20 cellular contexts compared by ENCODE assay signal in genomic region chr9:129525781-129526180, GRCh38.
DNase-seq lines count a peak whose midpoint lies in the region; ATAC-seq and TF ChIP-seq lines count a peak whose summit lies in the region.
"Had no signal": no experiment of that assay in that cellular context is flagged by ENCODE, and none has a peak within 500 bp of the region (broad histone marks: within the 10 kb centered on the region; RNA-seq: fewer than 3 reads in every experiment).

No MANE protein-coding gene starts in this region.

- peak overlapping the region; percentile 35 for H2AFZ ChIP-seq in osteoblast (ENCODE audit: low read length)
- no peak overlapping the region for H2AFZ ChIP-seq in Karpas-422 (ENCODE audit: low read length)
- H2AFZ ChIP-seq: GM23248 had no signal

- no peaks in the 10 kb centered on the region for H3K27me3 ChIP-seq in BLaER1 treated with 17β-estradiol and CSF1 and Interleukin-3, amounts not matched to agents 10 nM and 100 nM
- H3K27me3 ChIP-seq in HAP-1 (ENCODE audit: low read depth), result no peaks in the 10 kb centered on the region
- no peaks in the 10 kb centered on the region for H3K27me3 ChIP-seq in osteoblast (ENCODE audit: insufficient read depth, low read length)
- H3K27me3 ChIP-seq in Karpas-422 (ENCODE audit: low read length), result no peaks in the 10 kb centered on the region
- H3K27me3 ChIP-seq: Peyer's patch, SJSA1 had no signal

- peaks cover 15% of the 10 kb centered on the region for H3K36me3 Mint-ChIP-seq in HFFc6 (ENCODE audit: low read depth)

- H3K9me3 ChIP-seq in BLaER1 treated with 17β-estradiol and CSF1 and Interleukin-3, amounts not matched to agents 10 nM and 100 nM (replicated peaks in 1 of 11), result peaks cover 24 to 41% (median 31%) of the 10 kb centered on the region in 11 experiments
- H3K9me3 ChIP-seq in HAP-1, result no peaks in the 10 kb centered on the region
- H3K9me3 ChIP-seq in osteoblast (ENCODE audit: low read depth, low read length), result no peaks in the 10 kb centered on the region
- H3K9me3 ChIP-seq in Karpas-422 (ENCODE audit: low read length), result no peaks in the 10 kb centered on the region
- H3K9me3 ChIP-seq: Peyer's patch, SJSA1 had no signal

- H3K27me3 Mint-ChIP-seq in HFFc6 (ENCODE audit: insufficient read depth), result peaks cover 15% of the 10 kb centered on the region

- H3K4me1 Mint-ChIP-seq in HFFc6 (ENCODE audit: low read depth), result peaks cover 5% of the 10 kb centered on the region; the same call in 1 of the 2 replicates

- peak overlapping the region in 5 of 10 experiments; percentile 3 to 37 (median 8); a peak in 2 of 20 replicates for H3K4me3 ChIP-seq in BLaER1 treated with 17β-estradiol and CSF1 and Interleukin-3, amounts not matched to agents 10 nM and 100 nM
- no peak overlapping the region for H3K4me3 ChIP-seq in HAP-1
- no peak overlapping the region for H3K4me3 ChIP-seq in osteoblast (ENCODE audit: insufficient read depth, low read length)
- H3K4me3 ChIP-seq in Karpas-422 (ENCODE audit: low read length), result no peak overlapping the region
- H3K4me3 ChIP-seq: GM12878, GM23248, Peyer's patch, SJSA1 had no signal

- H3K4me3 Mint-ChIP-seq in HFFc6, result no peak overlapping the region
- H3K4me3 Mint-ChIP-seq: CD4-positive, CD25-positive, alpha-beta regulatory T cell had no signal

- H3K9me2 ChIP-seq in Karpas-422 (replicated peaks; ENCODE audit: insufficient read depth, low read length), result no peaks in the 10 kb centered on the region

- DNase-seq in HAP-1 (ENCODE audit: low spot score in 2 of 2) (peak; percentile 19 to 46), NCI-H69 (lab: John Stamatoyannopoulos, UW) (peak; percentile 39), osteoblast (ENCODE audit: insufficient read length, low spot score, missing footprints) (no peak), Karpas-422 (no peak), HFFc6 (no peak)
- DNase-seq: CD4-positive, CD25-positive, alpha-beta regulatory T cell; COR-L47; GM23248; KG1; NCI-H1048; NCI-H1436 treated with DMSO at 0.1 percent for 48 hours; NCI-H2081; Peyer's patch; SW 1271; T-helper 2 cell had no signal

- TF ChIP-seq CTCF in osteoblast (IDR thresholded peaks at IDR 0.05; ENCODE audit: extremely low read depth, low read depth, low read length), result no peak
- no peak for TF ChIP-seq CTCF in HFFc6 (IDR thresholded peaks at IDR 0.05)

- H3K9ac ChIP-seq in BLaER1 treated with 17β-estradiol and CSF1 and Interleukin-3, amounts not matched to agents 10 nM and 100 nM, result peak overlapping the region in 6 of 11 experiments; percentile 5 to 49 (median 26); a peak in 8 of 22 replicates
- no peak overlapping the region for H3K9ac ChIP-seq in Karpas-422 (ENCODE audit: low read length)
- H3K9ac ChIP-seq: GM23248 had no signal

- H3K79me2 ChIP-seq in osteoblast (ENCODE audit: insufficient read depth, low read length), result no peaks in the 10 kb centered on the region
- H3K79me2 ChIP-seq in Karpas-422 (ENCODE audit: low read length), result no peaks in the 10 kb centered on the region

- in situ Hi-C loops in HAP-1 (cut with MboI; ENCODE audit: low sequenced_read_pairs), result no loop called here

- H3K36me3 ChIP-seq in BLaER1 treated with 17β-estradiol and CSF1 and Interleukin-3, amounts not matched to agents 10 nM and 100 nM, result no peaks in the 10 kb centered on the region; a peak in 1 of 22 replicates
- H3K36me3 ChIP-seq in HAP-1 (replicated peaks) (no peaks in the 10 kb centered on the region), osteoblast (ENCODE audit: insufficient read depth, low read length) (no peaks in the 10 kb centered on the region), Karpas-422 (ENCODE audit: insufficient read depth, low read length) (no peaks in the 10 kb centered on the region)
- H3K36me3 ChIP-seq: Peyer's patch, SJSA1 had no signal

- ATAC-seq in GM21723 (IDR thresholded peaks at IDR 0.05; ENCODE audit: unreplicated experiment), result no peak
- ATAC-seq: GM12878, HCT116 had no signal

- H3K4me2 ChIP-seq in BLaER1 treated with 17β-estradiol and CSF1 and Interleukin-3, amounts not matched to agents 10 nM and 100 nM, result peak overlapping the region; percentile 40 to 82 (median 73)
- H3K4me2 ChIP-seq in osteoblast (ENCODE audit: insufficient read depth, low read length) (no peak overlapping the region), Karpas-422 (ENCODE audit: low read depth, low read length, poor library complexity, severe bottlenecking) (no peak overlapping the region)

- no peaks in the 10 kb centered on the region for H4K20me1 ChIP-seq in BLaER1 treated with 17β-estradiol and CSF1 and Interleukin-3, amounts not matched to agents 10 nM and 100 nM
- H4K20me1 ChIP-seq in osteoblast (ENCODE audit: insufficient read depth, low read length) (no peaks in the 10 kb centered on the region), Karpas-422 (ENCODE audit: insufficient read depth, low read depth, low read length) (no peaks in the 10 kb centered on the region)

- H3K27ac Mint-ChIP-seq in HFFc6, result no peak overlapping the region

- H3K9me3 Mint-ChIP-seq in HFFc6, result peaks cover 20% of the 10 kb centered on the region

- peaks cover 24 to 56% (median 40%) of the 10 kb centered on the region in 10 experiments for H3K4me1 ChIP-seq in BLaER1 treated with 17β-estradiol and CSF1 and Interleukin-3, amounts not matched to agents 10 nM and 100 nM
- H3K4me1 ChIP-seq in HAP-1 (no peaks in the 10 kb centered on the region), osteoblast (ENCODE audit: insufficient read depth, low read length) (no peaks in the 10 kb centered on the region), Karpas-422 (ENCODE audit: low read length) (peaks cover 14% of the 10 kb centered on the region)
- H3K4me1 ChIP-seq: Peyer's patch, SJSA1 had no signal

- peak overlapping the region in 6 of 11 experiments; percentile 8 to 41 (median 24); a peak in 10 of 22 replicates for H3K27ac ChIP-seq in BLaER1 treated with 17β-estradiol and CSF1 and Interleukin-3, amounts not matched to agents 10 nM and 100 nM
- H3K27ac ChIP-seq in osteoblast (ENCODE audit: low read depth, low read length) (no peak overlapping the region), Karpas-422 (ENCODE audit: low read length) (no peak overlapping the region)
- H3K27ac ChIP-seq: GM23248, Peyer's patch, SJSA1 had no signal

Comparison
In these comparisons a context has a peak if more than half of its experiments do, and no peak if none do; other contexts are left out.
1. H3K27ac ChIP-seq: peak in BLaER1 treated with 17β-estradiol and CSF1 and Interleukin-3, amounts not matched to agents 10 nM and 100 nM (6 of 11); none in osteoblast (single experiment) and Karpas-422 (single experiment).
2. H3K4me2 ChIP-seq: peak in BLaER1 treated with 17β-estradiol and CSF1 and Interleukin-3, amounts not matched to agents 10 nM and 100 nM (11 of 11); none in osteoblast (single experiment) and Karpas-422 (single experiment).
3. DNase-seq: peak in HAP-1 (2 of 2) and NCI-H69 (single experiment); none in osteoblast (single experiment), Karpas-422 (single experiment) and HFFc6 (single experiment).